ENCODE assay signal across 19 cellular contexts in the genomic region with DNA sequence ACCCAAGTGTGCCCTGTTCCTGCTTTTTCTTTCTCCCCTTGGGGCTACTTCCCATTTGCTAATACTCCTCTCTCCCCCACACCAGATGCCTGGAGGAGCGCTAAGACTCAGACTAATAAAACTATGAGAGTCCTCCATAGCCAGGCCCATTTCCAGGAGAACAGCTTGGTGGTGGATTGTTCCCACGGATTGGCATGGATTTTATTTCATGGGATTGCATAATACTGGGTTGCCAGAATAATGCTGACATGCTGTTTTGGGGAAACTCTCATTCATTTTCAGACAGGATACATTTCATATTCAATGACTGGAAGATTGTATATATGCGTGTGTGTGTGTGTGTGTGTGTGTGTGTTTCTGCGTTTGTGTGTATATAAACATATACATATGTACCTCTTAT.
"Had no signal": no experiment of that assay in that cellular context is flagged by ENCODE, and none has a peak within 500 bp of the region (broad histone marks: within the 10 kb centered on the region; RNA-seq: fewer than 3 reads in every experiment).

No MANE protein-coding gene starts in this region.

- H3K9me3 Mint-ChIP-seq: type B pancreatic cell had no signal

- H3K4me1 Mint-ChIP-seq: activated naive CD4-positive, alpha-beta T cell treated with anti-CD3 and anti-CD28 coated beads, Interleukin-2, amount 10 ng/mL, durations not matched to agents 7 days and 5 days; immature natural killer cell; naive thymus-derived CD8-positive, alpha-beta T cell had no signal

- H3K4me3 Mint-ChIP-seq: activated naive CD4-positive, alpha-beta T cell treated with anti-CD3 and anti-CD28 coated beads, Interleukin-2, amount 10 ng/mL, durations not matched to agents 7 days and 5 days; immature natural killer cell; naive thymus-derived CD8-positive, alpha-beta T cell; type B pancreatic cell had no signal

- H3K27me3 Mint-ChIP-seq: activated naive CD4-positive, alpha-beta T cell treated with anti-CD3 and anti-CD28 coated beads, Interleukin-2, amount 10 ng/mL, durations not matched to agents 7 days and 5 days; naive thymus-derived CD8-positive, alpha-beta T cell; type B pancreatic cell had no signal

- DNase-seq: activated CD4-positive, alpha-beta T cell treated with anti-CD3 and anti-CD28 coated beads for 4 hours; activated naive CD4-positive, alpha-beta T cell treated with anti-CD3 and anti-CD28 coated beads, Interleukin-2, amount 10 ng/mL, durations not matched to agents 7 days and 5 days; adrenal gland; central memory CD4-positive, alpha-beta T cell; cortex of kidney; effector CD8-positive, alpha-beta T cell; glutamatergic neuron; immature natural killer cell; left cardiac atrium; naive thymus-derived CD8-positive, alpha-beta T cell; stimulated activated CD4-positive, alpha-beta T cell treated with anti-CD3 and anti-CD28 coated beads, Interleukin-12 subunit alpha, Interleukin-12 subunit beta, amount 100 ng/mL, for 4 hours; stimulated activated naive CD4-positive, alpha-beta T cell; T1000; WERI-Rb-1 had no signal

- H3K9me3 ChIP-seq: adrenal gland, prostate gland had no signal

- ATAC-seq: left cardiac atrium; naive thymus-derived CD8-positive, alpha-beta T cell; sciatic nerve had no signal

- H3K36me3 ChIP-seq: adrenal gland, prostate gland, suprapubic skin, WERI-Rb-1 had no signal

- H3K4me1 ChIP-seq: adrenal gland, prostate gland, suprapubic skin had no signal

- H3K27ac ChIP-seq: adrenal gland, prostate gland, suprapubic skin, WERI-Rb-1 had no signal

- H3K27me3 ChIP-seq: adrenal gland, suprapubic skin had no signal

- H3K36me3 Mint-ChIP-seq: activated naive CD4-positive, alpha-beta T cell treated with anti-CD3 and anti-CD28 coated beads, Interleukin-2, amount 10 ng/mL, durations not matched to agents 7 days and 5 days; immature natural killer cell; naive thymus-derived CD8-positive, alpha-beta T cell; type B pancreatic cell had no signal

- H3K27ac Mint-ChIP-seq: activated naive CD4-positive, alpha-beta T cell treated with anti-CD3 and anti-CD28 coated beads, Interleukin-2, amount 10 ng/mL, durations not matched to agents 7 days and 5 days; immature natural killer cell; naive thymus-derived CD8-positive, alpha-beta T cell; type B pancreatic cell had no signal

- H3K4me3 ChIP-seq: adrenal gland, lung, prostate gland, suprapubic skin had no signal
